7 cellular contexts compared by ENCODE assay signal in genomic region chr19:20039203-20039723, GRCh38. TPM values are rescaled to one million over a fixed set of nuclear protein-coding genes. Genes with fewer than 3 reads are reported as not detected.
DNase-seq lines count a peak whose midpoint lies in the region; ATAC-seq and TF ChIP-seq lines count a peak whose summit lies in the region.

Gene ZNF682, minus strand, starts transcription at chr19:20039505. Its CDS starts 160 bp downstream, at chr19:20039345.

- TF ChIP-seq CTCF in liver (IDR thresholded peaks at IDR 0.05; ENCODE audit: low read depth, low read length, missing input control): no peak

- H3K27me3 ChIP-seq in duodenal mucosa (ENCODE audit: control insufficient read depth in 1 of 2, insufficient read depth in 2 of 2, low read length in 2 of 2) (no peaks in the 10 kb centered on the region), liver (ENCODE audit: control insufficient read depth in 4 of 4, insufficient read depth in 4 of 4, low read length in 3 of 4) (no peaks in the 10 kb centered on the region)

- H3K4me3 ChIP-seq in duodenal mucosa (ENCODE audit: low read depth in 1 of 2, low read length in 2 of 2) (peak within 1 kb of the TSS; percentile 76 to 81), liver (ENCODE audit: low read depth in 1 of 3, low read length in 3 of 3) (peak within 1 kb of the TSS; percentile 71 to 99 (median 95))

- WGBS in liver: 2% methylated on average over 25 of the region's 25 CpGs

- DNase-seq in NCI-H2227 (lab: John Stamatoyannopoulos, UW; ENCODE audit: unreplicated experiment): peak; percentile 94
- peak; percentile 97 for DNase-seq in activated CD4-positive, alpha-beta T cell treated with anti-CD3 and anti-CD28 coated beads, Interleukin-2, amount 50 U/mL, for 48 hours
- DNase-seq in stimulated activated CD4-positive, alpha-beta T cell treated with anti-CD3 and anti-CD28 coated beads, Interleukin-2, amount 100 ng/mL, for 48 hours: peak; percentile 89 to 91

- peak; percentile 95 for ATAC-seq in GM18520 (IDR thresholded peaks at IDR 0.05; ENCODE audit: unreplicated experiment)
- ATAC-seq in HG03045 (IDR thresholded peaks at IDR 0.05; ENCODE audit: unreplicated experiment): peak; percentile 95

- H3K36me3 ChIP-seq in duodenal mucosa (ENCODE audit: control insufficient read depth in 1 of 2, insufficient read depth in 2 of 2, low read length in 2 of 2) (no peaks in the 10 kb centered on the region), liver (ENCODE audit: control insufficient read depth in 4 of 4, insufficient read depth in 3 of 4, low read depth in 1 of 4, low read length in 3 of 4) (peaks cover 0 to 3% (median 0%) of the 10 kb centered on the region in 4 donors)

- peaks cover 0 to 3% of the 10 kb centered on the region in 2 donors for H3K9me3 ChIP-seq in duodenal mucosa (ENCODE audit: control insufficient read depth in 1 of 2, low read length in 2 of 2)
- H3K9me3 ChIP-seq in liver (ENCODE audit: control insufficient read depth in 4 of 4, low read length in 3 of 4): peaks cover 0 to 4% (median 1%) of the 10 kb centered on the region in 4 donors

- no peak for TF ChIP-seq RAD21 in liver (IDR thresholded peaks at IDR 0.05)

- H3K27ac ChIP-seq in duodenal mucosa (ENCODE audit: low read depth, low read length) (peak within 1 kb of the TSS; percentile 63), liver (ENCODE audit: low read depth in 1 of 2, low read length in 2 of 2) (peak within 1 kb of the TSS; percentile 68 to 73)

- H3K4me1 ChIP-seq in duodenal mucosa (ENCODE audit: control insufficient read depth in 1 of 2, insufficient read depth in 2 of 2, low read length in 2 of 2) (peaks cover 0 to 4% of the 10 kb centered on the region in 2 donors), liver (ENCODE audit: control insufficient read depth in 4 of 4, insufficient read depth in 4 of 4, low read length in 3 of 4) (peaks cover 0 to 8% (median 7%) of the 10 kb centered on the region in 4 donors)

- H3K9ac ChIP-seq in duodenal mucosa (ENCODE audit: low read depth in 1 of 2, low read length in 2 of 2) (peak within 1 kb of the TSS; percentile 35 to 61), liver (ENCODE audit: low read depth in 1 of 2, low read length in 2 of 2) (peak within 1 kb of the TSS; percentile 63 to 77)

TF ChIP-seq in liver, 16 proteins besides CTCF, POLR2A, EP300 and RAD21:
- TF ChIP-seq, protein P1, sequence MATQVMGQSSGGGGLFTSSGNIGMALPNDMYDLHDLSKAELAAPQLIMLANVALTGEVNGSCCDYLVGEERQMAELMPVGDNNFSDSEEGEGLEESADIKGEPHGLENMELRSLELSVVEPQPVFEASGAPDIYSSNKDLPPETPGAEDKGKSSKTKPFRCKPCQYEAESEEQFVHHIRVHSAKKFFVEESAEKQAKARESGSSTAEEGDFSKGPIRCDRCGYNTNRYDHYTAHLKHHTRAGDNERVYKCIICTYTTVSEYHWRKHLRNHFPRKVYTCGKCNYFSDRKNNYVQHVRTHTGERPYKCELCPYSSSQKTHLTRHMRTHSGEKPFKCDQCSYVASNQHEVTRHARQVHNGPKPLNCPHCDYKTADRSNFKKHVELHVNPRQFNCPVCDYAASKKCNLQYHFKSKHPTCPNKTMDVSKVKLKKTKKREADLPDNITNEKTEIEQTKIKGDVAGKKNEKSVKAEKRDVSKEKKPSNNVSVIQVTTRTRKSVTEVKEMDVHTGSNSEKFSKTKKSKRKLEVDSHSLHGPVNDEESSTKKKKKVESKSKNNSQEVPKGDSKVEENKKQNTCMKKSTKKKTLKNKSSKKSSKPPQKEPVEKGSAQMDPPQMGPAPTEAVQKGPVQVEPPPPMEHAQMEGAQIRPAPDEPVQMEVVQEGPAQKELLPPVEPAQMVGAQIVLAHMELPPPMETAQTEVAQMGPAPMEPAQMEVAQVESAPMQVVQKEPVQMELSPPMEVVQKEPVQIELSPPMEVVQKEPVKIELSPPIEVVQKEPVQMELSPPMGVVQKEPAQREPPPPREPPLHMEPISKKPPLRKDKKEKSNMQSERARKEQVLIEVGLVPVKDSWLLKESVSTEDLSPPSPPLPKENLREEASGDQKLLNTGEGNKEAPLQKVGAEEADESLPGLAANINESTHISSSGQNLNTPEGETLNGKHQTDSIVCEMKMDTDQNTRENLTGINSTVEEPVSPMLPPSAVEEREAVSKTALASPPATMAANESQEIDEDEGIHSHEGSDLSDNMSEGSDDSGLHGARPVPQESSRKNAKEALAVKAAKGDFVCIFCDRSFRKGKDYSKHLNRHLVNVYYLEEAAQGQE (IDR thresholded peaks at IDR 0.05): peak; percentile 30
- TF ChIP-seq ZBTB33 (IDR thresholded peaks at IDR 0.05) (no peak), EGR1 (IDR thresholded peaks at IDR 0.05; ENCODE audit: low read depth in 2 of 2) (peak; percentile 23 to 44), HNF4G (IDR thresholded peaks at IDR 0.05) (peak; percentile 49), RXRA (IDR thresholded peaks at IDR 0.05) (no peak), HNF4A (conservative IDR thresholded peaks at IDR 0.05) (peak; percentile 43 to 63), GABPA (IDR thresholded peaks at IDR 0.05 in 1 of 2, conservative IDR thresholded peaks at IDR 0.05 in 1 of 2) (peak; percentile 62 to 79), FOXA2 (IDR thresholded peaks at IDR 0.05) (no peak), TAF1 (conservative IDR thresholded peaks at IDR 0.05) (peak; percentile 57), SP1 (IDR thresholded peaks at IDR 0.05) (peak; percentile 80)
- TF ChIP-seq, protein P2, sequence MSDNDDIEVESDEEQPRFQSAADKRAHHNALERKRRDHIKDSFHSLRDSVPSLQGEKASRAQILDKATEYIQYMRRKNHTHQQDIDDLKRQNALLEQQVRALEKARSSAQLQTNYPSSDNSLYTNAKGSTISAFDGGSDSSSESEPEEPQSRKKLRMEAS (IDR thresholded peaks at IDR 0.05): peak; percentile 25
TF ChIP-seq in liver: peak in this region for 8.

RNA-seq across cellular contexts. Expression of gene ZNF682, which starts in this region (rescaled TPM):
- total RNA-seq in liver: 1 to 10 TPM; 2.1 to 5.2 TPM
- 1 to 10 TPM; 1.3 to 2.2 TPM for polyA plus RNA-seq in liver

Comparison
In these comparisons a context has a peak if more than half of its experiments do, and no peak if none do; other contexts are left out.
1. Peak in every context shown above with its lines: DNase-seq, ATAC-seq, H3K4me3 ChIP-seq and H3K27ac ChIP-seq.